30 cellular contexts compared by ENCODE assay signal in genomic region chr1:39938856-39939255, GRCh38. TPM values are rescaled to one million over a fixed set of nuclear protein-coding genes. Genes with fewer than 3 reads are reported as not detected.
"Had no signal": no experiment of that assay in that cellular context is flagged by ENCODE, and none has a peak within 500 bp of the region (broad histone marks: within the 10 kb centered on the region; RNA-seq: fewer than 3 reads in every experiment).

No MANE protein-coding gene starts in this region.

- H3K36me3 ChIP-seq: adrenal gland, breast epithelium, cardiac muscle cell, colonic mucosa had no signal

- H3K9me3 Mint-ChIP-seq: activated CD4-positive, alpha-beta T cell treated with anti-CD3 and anti-CD28 coated beads, Interleukin-2, amount 10 ng/mL, durations not matched to agents 7 days and 5 days; activated CD8-positive, alpha-beta T cell treated with anti-CD3 and anti-CD28 coated beads for 36 hours; activated naive CD4-positive, alpha-beta T cell treated with anti-CD3 and anti-CD28 coated beads for 36 hours; activated naive CD4-positive, alpha-beta T cell treated with anti-CD3 and anti-CD28 coated beads, Interleukin-2, amount 50 U/mL, for 24 hours; activated naive CD8-positive, alpha-beta T cell treated with anti-CD3 and anti-CD28 coated beads for 36 hours; activated naive CD8-positive, alpha-beta T cell treated with anti-CD3 and anti-CD28 coated beads, Interleukin-2, amount 50 U/mL, for 24 hours; activated T-cell treated with anti-CD3 and anti-CD28 coated beads, Interleukin-2, amount 50 U/mL, for 4 hours; activated T-helper 17 cell treated with anti-CD3 and anti-CD28 coated beads, Interleukin-2, amount 50 U/mL, for 72 hours; endodermal cell; WTC11 had no signal

- H3K27ac Mint-ChIP-seq: activated CD4-positive, alpha-beta T cell treated with anti-CD3 and anti-CD28 coated beads, Interleukin-2, amount 10 ng/mL, durations not matched to agents 7 days and 5 days; activated CD8-positive, alpha-beta T cell treated with anti-CD3 and anti-CD28 coated beads for 36 hours; activated naive CD4-positive, alpha-beta T cell treated with anti-CD3 and anti-CD28 coated beads for 36 hours; activated naive CD4-positive, alpha-beta T cell treated with anti-CD3 and anti-CD28 coated beads, Interleukin-2, amount 50 U/mL, for 24 hours; activated naive CD8-positive, alpha-beta T cell treated with anti-CD3 and anti-CD28 coated beads for 36 hours; activated naive CD8-positive, alpha-beta T cell treated with anti-CD3 and anti-CD28 coated beads, Interleukin-2, amount 50 U/mL, for 24 hours; activated T-helper 17 cell treated with anti-CD3 and anti-CD28 coated beads, Interleukin-2, amount 50 U/mL, for 72 hours; brain; endodermal cell; WTC11 had no signal

- H3K36me3 Mint-ChIP-seq: activated naive CD4-positive, alpha-beta T cell treated with anti-CD3 and anti-CD28 coated beads, Interleukin-2, amount 50 U/mL, for 24 hours; activated naive CD8-positive, alpha-beta T cell treated with anti-CD3 and anti-CD28 coated beads for 36 hours; brain; WTC11 had no signal

- H3K4me1 ChIP-seq: adrenal gland had no signal

- H3K4me1 Mint-ChIP-seq: activated CD4-positive, alpha-beta T cell treated with anti-CD3 and anti-CD28 coated beads, Interleukin-2, amount 10 ng/mL, durations not matched to agents 7 days and 5 days; activated naive CD4-positive, alpha-beta T cell treated with anti-CD3 and anti-CD28 coated beads, Interleukin-2, amount 50 U/mL, for 24 hours; activated naive CD8-positive, alpha-beta T cell treated with anti-CD3 and anti-CD28 coated beads for 36 hours; activated T-helper 17 cell treated with anti-CD3 and anti-CD28 coated beads, Interleukin-2, amount 50 U/mL, for 72 hours; brain had no signal

- H3K27ac ChIP-seq: adrenal gland, breast epithelium, cardiac muscle cell, colonic mucosa, dorsolateral prefrontal cortex, VCaP had no signal

- H3K4me3 ChIP-seq: adrenal gland, breast epithelium, cardiac muscle cell, colonic mucosa, dorsolateral prefrontal cortex had no signal

- H3K9me3 ChIP-seq: adrenal gland, breast epithelium, colonic mucosa had no signal

- H3K27me3 Mint-ChIP-seq: activated naive CD4-positive, alpha-beta T cell treated with anti-CD3 and anti-CD28 coated beads, Interleukin-2, amount 50 U/mL, for 24 hours; activated T-helper 17 cell treated with anti-CD3 and anti-CD28 coated beads, Interleukin-2, amount 50 U/mL, for 72 hours; brain had no signal

- H3K27me3 ChIP-seq: adrenal gland, breast epithelium, colonic mucosa, dorsolateral prefrontal cortex had no signal

- H3K4me3 Mint-ChIP-seq: activated CD4-positive, alpha-beta T cell treated with anti-CD3 and anti-CD28 coated beads, Interleukin-2, amount 10 ng/mL, durations not matched to agents 7 days and 5 days; activated CD8-positive, alpha-beta T cell treated with anti-CD3 and anti-CD28 coated beads for 36 hours; activated naive CD4-positive, alpha-beta T cell treated with anti-CD3 and anti-CD28 coated beads for 36 hours; activated naive CD4-positive, alpha-beta T cell treated with anti-CD3 and anti-CD28 coated beads, Interleukin-2, amount 50 U/mL, for 24 hours; activated naive CD8-positive, alpha-beta T cell treated with anti-CD3 and anti-CD28 coated beads for 36 hours; activated naive CD8-positive, alpha-beta T cell treated with anti-CD3 and anti-CD28 coated beads, Interleukin-2, amount 50 U/mL, for 24 hours; activated T-cell treated with anti-CD3 and anti-CD28 coated beads, Interleukin-2, amount 50 U/mL, for 4 hours; activated T-helper 17 cell treated with anti-CD3 and anti-CD28 coated beads, Interleukin-2, amount 50 U/mL, for 72 hours; brain; endodermal cell; WTC11 had no signal

- DNase-seq: activated CD4-positive, alpha-beta T cell treated with anti-CD3 and anti-CD28 coated beads for 1 hour; activated CD4-positive, alpha-beta T cell treated with anti-CD3 and anti-CD28 coated beads for 4 hours; activated CD4-positive, alpha-beta T cell treated with anti-CD3 and anti-CD28 coated beads, Interleukin-2, amount 10 ng/mL, durations not matched to agents 7 days and 5 days; activated CD4-positive, alpha-beta T cell treated with anti-CD3 and anti-CD28 coated beads, Interleukin-2, amount 50 U/mL, for 48 hours; activated CD8-positive, alpha-beta memory T cell treated with anti-CD3 and anti-CD28 coated beads for 24 hours; activated CD8-positive, alpha-beta T cell treated with anti-CD3 and anti-CD28 coated beads for 36 hours; activated effector memory CD4-positive, alpha-beta T cell treated with anti-CD3 and anti-CD28 coated beads, Interleukin-2, amount 50 U/mL, for 16 hours; activated naive CD4-positive, alpha-beta T cell treated with anti-CD3 and anti-CD28 coated beads for 36 hours; activated naive CD8-positive, alpha-beta T cell treated with anti-CD3 and anti-CD28 coated beads for 36 hours; activated naive CD8-positive, alpha-beta T cell treated with anti-CD3 and anti-CD28 coated beads, Interleukin-2, amount 50 U/mL, for 24 hours; activated T-cell treated with anti-CD3 and anti-CD28 coated beads, Interleukin-2, amount 50 U/mL, for 4 hours; adrenal gland; amygdala; aorta; central memory CD4-positive, alpha-beta T cell; cerebellar nuclear complex; colonic mucosa; dorsolateral prefrontal cortex; effector memory CD4-positive, alpha-beta T cell; endodermal cell; foreskin fibroblast; head of caudate nucleus; T-helper 2 cell had no signal

RNA-seq across cellular contexts. Expression of gene MFSD2A, which starts 16.1 kb away (rescaled TPM):
- total RNA-seq: cardiac muscle cell had no signal

RNA-seq across cellular contexts. Expression of gene MYCL, which starts 37.1 kb away (rescaled TPM):
- total RNA-seq: activated CD4-positive, alpha-beta T cell treated with anti-CD3 and anti-CD28 coated beads, Interleukin-2, amount 10 ng/mL, durations not matched to agents 7 days and 5 days had no signal
